In genomic region chr12:62882696-62883095, GRCh38 we compare ENCODE assay signal across 21 cellular contexts. TPM values are rescaled to one million over a fixed set of nuclear protein-coding genes. Genes with fewer than 3 reads are reported as not detected.
DNase-seq lines count a peak whose midpoint lies in the region; ATAC-seq and TF ChIP-seq lines count a peak whose summit lies in the region.
"Had no signal": no experiment of that assay in that cellular context is flagged by ENCODE, and none has a peak within 500 bp of the region (broad histone marks: within the 10 kb centered on the region; RNA-seq: fewer than 3 reads in every experiment).

No MANE protein-coding gene starts in this region.

- H3K36me3 ChIP-seq in HEK293 (ENCODE audit: control insufficient read depth in 2 of 2, insufficient read depth in 1 of 2, low read length in 2 of 2): no peaks in the 10 kb centered on the region
- H3K36me3 ChIP-seq in OCI-LY1 (ENCODE audit: insufficient read depth, low read length): no peaks in the 10 kb centered on the region

- no peak overlapping the region for H2AFZ ChIP-seq in OCI-LY1 (ENCODE audit: low read length)
- H2AFZ ChIP-seq: PC-9 had no signal

- H3K9me3 Mint-ChIP-seq in Calu3 (ENCODE audit: low read depth, unreplicated experiment): no peaks in the 10 kb centered on the region
- H3K9me3 Mint-ChIP-seq: T-helper 1 cell treated with Interleukin-12 subunit alpha and Interleukin-12 subunit beta and Interleukin-4 antibody, amounts not matched to agents 30 μg/mL and 1 μg/mL, for 36 hours had no signal

- no peak overlapping the region for H3K4me2 ChIP-seq in OCI-LY1 (ENCODE audit: low read length)
- H3K4me2 ChIP-seq: PC-9 had no signal

- H3K9me2 ChIP-seq in OCI-LY1 (ENCODE audit: low read depth, low read length): no peaks in the 10 kb centered on the region

- no peak for ATAC-seq in HG02970 (IDR thresholded peaks at IDR 0.05; ENCODE audit: low FRiP score, unreplicated experiment)
- ATAC-seq: K562, SK-N-SH treated with all-trans-retinoic acid at 6 μM for 48 hours had no signal

- H3K4me1 ChIP-seq in HEK293 (ENCODE audit: control insufficient read depth, insufficient read depth, low read length): no peaks in the 10 kb centered on the region; the same call in 1 of the 2 replicates
- peaks cover 22% of the 10 kb centered on the region for H3K4me1 ChIP-seq in OCI-LY1 (ENCODE audit: insufficient read depth, low read length, severe bottlenecking)

- H3K4me1 Mint-ChIP-seq in Calu3 (ENCODE audit: low read depth, unreplicated experiment): peaks cover 17% of the 10 kb centered on the region

- no peak overlapping the region for H3K4me3 Mint-ChIP-seq in Calu3 (ENCODE audit: low read depth, unreplicated experiment)
- H3K4me3 Mint-ChIP-seq: T-helper 1 cell treated with Interleukin-12 subunit alpha and Interleukin-12 subunit beta and Interleukin-4 antibody, amounts not matched to agents 30 μg/mL and 1 μg/mL, for 36 hours had no signal

- H3K36me3 Mint-ChIP-seq in Calu3 (ENCODE audit: insufficient read depth, unreplicated experiment): no peaks in the 10 kb centered on the region

- no peaks in the 10 kb centered on the region for H3F3A ChIP-seq in OCI-LY1 (ENCODE audit: insufficient read depth, low read length)

- no peaks in the 10 kb centered on the region for H3K79me2 ChIP-seq in OCI-LY1 (ENCODE audit: insufficient read depth, low read length)

- H3K4me3 ChIP-seq in HEK293 (ENCODE audit: low read depth, low read length): no peak overlapping the region
- H3K4me3 ChIP-seq in OCI-LY1 (ENCODE audit: low read depth, low read length, poor library complexity, severe bottlenecking): no peak overlapping the region
- H3K4me3 ChIP-seq: K562, PC-9 had no signal

- H3K27ac ChIP-seq in HEK293 (ENCODE audit: extremely low read depth, low read depth, low read length): no peak overlapping the region
- peak overlapping the region; percentile 28 for H3K27ac ChIP-seq in OCI-LY1 (ENCODE audit: low read depth, low read length, poor library complexity, severe bottlenecking)
- H3K27ac ChIP-seq: C4-2B, HL-60, PC-9 had no signal

- no peak for TF ChIP-seq CTCF in HEK293 (tag by site-specific recombination; IDR thresholded peaks at IDR 0.05)
- TF ChIP-seq CTCF in OCI-LY1 (IDR thresholded peaks at IDR 0.05; ENCODE audit: low read length): no peak
- no peak for TF ChIP-seq CTCF in Calu3 (IDR thresholded peaks at IDR 0.05; ENCODE audit: unreplicated experiment)

- CTCF ChIA-PET in HEK293 (lab: Yijun Ruan, JAX): interaction anchor here (1.7 kb wide), 1 partner anchor 186 kb away, joined by 9 read pairs; no protein-coding TSS in a partner anchor
- CTCF ChIA-PET in Calu3 (lab: Charles Lee): interaction anchor here (0.6 to 1.1 kb wide), 2 partner anchors 51 to 336 kb away, joined by 3 read pairs; no protein-coding TSS in a partner anchor

- peak; percentile 24 for DNase-seq in NCI-H2171 treated with DMSO at 0.1 percent for 48 hours (lab: John Stamatoyannopoulos, UW)
- no peak for DNase-seq in NCI-H2171 (lab: John Stamatoyannopoulos, UW)
- DNase-seq in Calu3: no peak
- no peak for DNase-seq in central memory CD4-positive, alpha-beta T cell
- no peak for DNase-seq in SHP77 treated with DMSO at 0.1 percent for 48 hours (lab: John Stamatoyannopoulos, UW)
- DNase-seq: 8988T; DMS53; HCEC 1CT; NCI-H1105 treated with DMSO at 0.1 percent for 48 hours; NCI-H187 treated with DMSO at 0.1 percent for 48 hours; NCI-H510A treated with DMSO at 0.1 percent for 48 hours; NK-92 treated with Interleukin-12 subunit alpha and Interleukin-12 subunit beta, amount 100 ng/mL, for 24 hours; PC-9 had no signal

- no peak overlapping the region for H3K9ac ChIP-seq in OCI-LY1 (ENCODE audit: low read length)

- no peaks in the 10 kb centered on the region for H4K20me1 ChIP-seq in OCI-LY1 (ENCODE audit: insufficient read depth, low read length)

- no peaks in the 10 kb centered on the region for H3K27me3 Mint-ChIP-seq in Calu3 (ENCODE audit: unreplicated experiment)

- intact Hi-C loops in Calu3 (cut with micrococcal nuclease; ENCODE audit: unreplicated experiment): no loop called here

- POLR2A ChIA-PET in HEK293 (lab: Yijun Ruan, JAX): no interaction called here

- no peaks in the 10 kb centered on the region for H3K9me3 ChIP-seq in HEK293 (ENCODE audit: control insufficient read depth, insufficient read depth, low read depth, low read length)
- no peaks in the 10 kb centered on the region for H3K9me3 ChIP-seq in OCI-LY1 (ENCODE audit: low read length)

- no peak overlapping the region for H3K27ac Mint-ChIP-seq in Calu3 (ENCODE audit: unreplicated experiment)
- H3K27ac Mint-ChIP-seq: T-helper 1 cell treated with Interleukin-12 subunit alpha and Interleukin-12 subunit beta and Interleukin-4 antibody, amounts not matched to agents 30 μg/mL and 1 μg/mL, for 36 hours had no signal

- BruUV-seq in Calu3 (replicated peaks; lab: Mats Ljungman, UMichigan): no TSS peak

- H3K27me3 ChIP-seq in OCI-LY1 (ENCODE audit: insufficient read depth, low read length): no peaks in the 10 kb centered on the region; the same call in 1 of the 2 replicates

TF ChIP-seq in HEK293, 187 proteins besides CTCF, POLR2A, EP300 and RAD21:
- TF ChIP-seq ZNF549 (tag by site-specific recombination; IDR thresholded peaks at IDR 0.05) (no peak), ZNF184 (tag by site-specific recombination; IDR thresholded peaks at IDR 0.05) (no peak), ZNF423 (tag by site-specific recombination; IDR thresholded peaks at IDR 0.05) (no peak), ZNF202 (tag by site-specific recombination; IDR thresholded peaks at IDR 0.05; ENCODE audit: borderline replicate concordance) (no peak), ZNF623 (tag by site-specific recombination; IDR thresholded peaks at IDR 0.05) (peak; percentile 45; the same call in 1 of the 2 replicates)

RNA-seq across cellular contexts. Expression of gene PPM1H, which starts 52.3 kb away (rescaled TPM):
- 36.7 and 39.1 TPM in 2 replicates for total RNA-seq in Calu3 (2022)
